19 cellular contexts compared by ENCODE assay signal in the genomic region with DNA sequence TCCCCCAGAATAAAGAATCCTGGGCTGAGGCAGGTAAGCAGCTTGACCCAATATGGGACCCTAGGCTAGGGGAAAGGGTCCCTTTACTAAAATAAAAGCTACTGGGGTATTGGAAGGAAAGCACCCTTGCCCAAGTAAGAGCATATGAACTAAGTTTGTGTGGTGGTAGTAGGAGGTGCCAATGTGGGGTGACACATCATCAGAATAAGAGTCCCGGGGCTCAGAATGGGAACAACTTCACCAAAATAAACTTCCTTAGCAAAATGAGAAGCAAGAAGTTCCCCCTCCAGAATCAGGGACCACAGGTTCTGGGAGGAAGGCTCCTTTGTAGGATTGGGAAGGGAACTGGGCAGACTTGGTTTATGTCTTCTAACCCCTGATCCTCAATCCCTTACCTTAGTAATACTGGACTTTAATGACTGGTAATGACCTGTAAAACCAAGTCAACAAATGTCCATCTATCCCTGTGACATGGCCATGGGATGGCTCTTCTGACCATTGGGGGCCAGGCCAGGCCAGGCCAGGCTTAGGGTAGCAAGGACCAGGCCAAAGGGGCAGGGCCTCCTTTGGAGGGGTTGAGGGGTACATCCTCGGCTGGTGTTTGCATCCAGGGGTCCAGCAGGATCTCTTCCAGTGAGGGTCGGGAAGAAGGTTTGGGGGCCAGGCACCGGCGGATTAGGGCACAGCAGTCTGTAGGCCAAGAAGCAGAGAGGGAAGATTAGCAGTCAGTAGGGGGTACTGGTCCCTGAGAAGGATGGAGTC. TPM values are rescaled to one million over a fixed set of nuclear protein-coding genes. Genes with fewer than 3 reads are reported as not detected.
DNase-seq lines count a peak whose midpoint lies in the region; ATAC-seq and TF ChIP-seq lines count a peak whose summit lies in the region.
"Had no signal": no experiment of that assay in that cellular context is flagged by ENCODE, and none has a peak within 500 bp of the region (broad histone marks: within the 10 kb centered on the region; RNA-seq: fewer than 3 reads in every experiment).

No MANE protein-coding gene starts in this region.

- H3K4me2 ChIP-seq in GM23248 (ENCODE audit: unreplicated experiment), result no peak overlapping the region

- peaks cover 0 to 14% of the 10 kb centered on the region in 2 donors for H3K27me3 Mint-ChIP-seq in CD8-positive, alpha-beta memory T cell
- no peaks in the 10 kb centered on the region for H3K27me3 Mint-ChIP-seq in activated T-helper 2 cell treated with anti-CD3 and anti-CD28 coated beads, Interferon-gamma antibody, Interleukin-2, Interleukin-4, amounts not matched to agents 10 μg/mL and 5 μg/mL and 100 μg/mL, durations not matched to agents 14 hours and 24 hours and 36 hours (ENCODE audit: low read depth)
- no peaks in the 10 kb centered on the region for H3K27me3 Mint-ChIP-seq in naive B cell
- H3K27me3 Mint-ChIP-seq: progenitor cell of endocrine pancreas had no signal

- H4K20me1 ChIP-seq in GM23248 (ENCODE audit: insufficient read depth), result no peaks in the 10 kb centered on the region

- POLR2A ChIA-PET in CD8-positive, alpha-beta memory T cell (lab: Charles Lee), result no interaction called here
- POLR2A ChIA-PET in HEK293 (lab: Yijun Ruan, JAX), result interaction anchor here (0.7 kb wide), 1 partner anchor 30 kb away, joined by 5 read pairs; no protein-coding TSS in a partner anchor

- no peaks in the 10 kb centered on the region for H3K27me3 ChIP-seq in CD8-positive, alpha-beta memory T cell (ENCODE audit: insufficient read depth, low read length, poor library complexity, severe bottlenecking)
- H3K27me3 ChIP-seq in GM23248 (replicated peaks; ENCODE audit: insufficient read depth), result no peaks in the 10 kb centered on the region
- H3K27me3 ChIP-seq in prostate gland (replicated peaks; ENCODE audit: insufficient read depth), result no peaks in the 10 kb centered on the region
- H3K27me3 ChIP-seq: left lung, spleen had no signal

- peaks cover 27% of the 10 kb centered on the region for H3K79me2 ChIP-seq in GM23248 (ENCODE audit: insufficient read depth)

- 0 out of 2 replicates have a peak, but pooled peaks cover 5% of the 10 kb centered on the region for H3F3A ChIP-seq in GM23248 (ENCODE audit: insufficient read depth)

- no peak overlapping the region for H2AFZ ChIP-seq in GM23248

- H3K27ac ChIP-seq in CD8-positive, alpha-beta memory T cell (ENCODE audit: low read depth, low read length), result no peak overlapping the region
- H3K27ac ChIP-seq in HEK293 (ENCODE audit: extremely low read depth, low read depth, low read length), result no peak overlapping the region
- H3K27ac ChIP-seq in GM23248, result no peak overlapping the region
- no peak overlapping the region for H3K27ac ChIP-seq in prostate gland
- H3K27ac ChIP-seq: BLaER1 treated with 17β-estradiol and CSF1 and Interleukin-3, amounts not matched to agents 10 nM and 100 nM; breast epithelium; left lung had no signal

- H3K36me3 ChIP-seq in CD8-positive, alpha-beta memory T cell (ENCODE audit: insufficient read depth, low read length), result peaks cover 33% of the 10 kb centered on the region
- H3K36me3 ChIP-seq in HEK293 (ENCODE audit: control insufficient read depth in 2 of 2, insufficient read depth in 1 of 2, low read length in 2 of 2) (peaks cover 0 to 43% of the 10 kb centered on the region in 2 experiments; a peak in 2 of 3 replicates), GM23248 (ENCODE audit: low read depth) (no peaks in the 10 kb centered on the region), prostate gland (no peaks in the 10 kb centered on the region)
- H3K36me3 ChIP-seq: breast epithelium had no signal

- H3K9me2 ChIP-seq in GM23248 (ENCODE audit: insufficient read depth), result no peaks in the 10 kb centered on the region

- WGBS in GM23248 (ENCODE audit: low coverage in 1 of 2, low lambda C conversion rate in 2 of 2, missing lambda C conversion rate in 2 of 2), 2 experiments, result 73 to 100% methylated on average over 3 to 5 of the region's 5 CpGs
- WGBS in prostate gland, result 93% methylated on average over 5 of the region's 5 CpGs

- intact Hi-C loops in activated T-helper 2 cell treated with anti-CD3 and anti-CD28 coated beads, Interferon-gamma antibody, Interleukin-2, Interleukin-4, amounts not matched to agents 10 μg/mL and 5 μg/mL and 100 μg/mL, durations not matched to agents 14 hours and 24 hours and 36 hours (cut with micrococcal nuclease), result loop anchor here (10.0 kb wide), 1 partner anchor 269 kb away; no protein-coding TSS in a partner anchor
- intact Hi-C loops in prostate gland (cut with DNase I), result loop anchor here (10.0 kb wide), 1 partner anchor 131 kb away; a partner anchor contains a TSS

- DNase-seq in CD8-positive, alpha-beta memory T cell, result no peak
- DNase-seq in activated T-helper 2 cell treated with anti-CD3 and anti-CD28 coated beads, Interferon-gamma antibody, Interleukin-2, Interleukin-4, amounts not matched to agents 10 μg/mL and 5 μg/mL and 100 μg/mL, durations not matched to agents 14 hours and 24 hours and 36 hours (ENCODE audit: low spot score), result no peak
- no peak for DNase-seq in naive B cell
- DNase-seq in SHP77 treated with DMSO at 0.1 percent for 48 hours (lab: John Stamatoyannopoulos, UW), result no peak
- DNase-seq in GM23248, result no peak
- no peak for DNase-seq in prostate gland (ENCODE audit: low spot score)
- DNase-seq: activated gamma-delta T cell; effector CD4-positive, alpha-beta T cell; hypothalamus; left lung; NCI-H2029 treated with DMSO at 0.1 percent for 48 hours; NCI-H82; RPMI8226; spleen; substantia nigra had no signal

- H3K4me3 Mint-ChIP-seq in CD8-positive, alpha-beta memory T cell, result peak overlapping the region; percentile 23 to 97 (median 65)
- H3K4me3 Mint-ChIP-seq in activated T-helper 2 cell treated with anti-CD3 and anti-CD28 coated beads, Interferon-gamma antibody, Interleukin-2, Interleukin-4, amounts not matched to agents 10 μg/mL and 5 μg/mL and 100 μg/mL, durations not matched to agents 14 hours and 24 hours and 36 hours (ENCODE audit: low read depth), result peak overlapping the region; percentile 91
- peak overlapping the region in 6 of 8 donors; percentile 29 to 93 (median 47) for H3K4me3 Mint-ChIP-seq in naive B cell

- in situ Hi-C loops in GM23248 (cut with MboI), result loop anchor here (25.0 kb wide), 1 partner anchor 251 kb away; no protein-coding TSS in a partner anchor

- H3K9me3 Mint-ChIP-seq in CD8-positive, alpha-beta memory T cell, result peaks cover 0 to 3% (median 0%) of the 10 kb centered on the region in 5 donors
- no peaks in the 10 kb centered on the region for H3K9me3 Mint-ChIP-seq in activated T-helper 2 cell treated with anti-CD3 and anti-CD28 coated beads, Interferon-gamma antibody, Interleukin-2, Interleukin-4, amounts not matched to agents 10 μg/mL and 5 μg/mL and 100 μg/mL, durations not matched to agents 14 hours and 24 hours and 36 hours
- peaks cover 0 to 7% (median 0%) of the 10 kb centered on the region in 7 donors for H3K9me3 Mint-ChIP-seq in naive B cell

- peaks cover 55% of the 10 kb centered on the region for H3K4me1 ChIP-seq in CD8-positive, alpha-beta memory T cell (ENCODE audit: insufficient read depth, low read length)
- H3K4me1 ChIP-seq in HEK293 (ENCODE audit: control insufficient read depth, insufficient read depth, low read length) (no peaks in the 10 kb centered on the region), GM23248 (ENCODE audit: insufficient read depth) (no peaks in the 10 kb centered on the region), prostate gland (replicated peaks) (no peaks in the 10 kb centered on the region)
- H3K4me1 ChIP-seq: breast epithelium had no signal

- CTCF ChIA-PET in CD8-positive, alpha-beta memory T cell (lab: Charles Lee), result interaction anchor here (3.0 to 3.1 kb wide), 2 partner anchors 22 to 23 kb away, joined by 9 to 10 read pairs; no protein-coding TSS in a partner anchor
- CTCF ChIA-PET in HEK293 (lab: Yijun Ruan, JAX), result no interaction called here

- no peak overlapping the region for H3K9ac ChIP-seq in GM23248

- H3K4me3 ChIP-seq in CD8-positive, alpha-beta memory T cell (ENCODE audit: low read length), result no peak overlapping the region
- H3K4me3 ChIP-seq in HEK293 (ENCODE audit: low read depth, low read length) (no peak overlapping the region), GM23248 (no peak overlapping the region), prostate gland (no peak overlapping the region)
- H3K4me3 ChIP-seq: BLaER1 treated with 17β-estradiol and CSF1 and Interleukin-3, amounts not matched to agents 10 nM and 100 nM; breast epithelium; left lung had no signal

- peaks cover 14 to 69% (median 16%) of the 10 kb centered on the region in 3 donors for H3K36me3 Mint-ChIP-seq in CD8-positive, alpha-beta memory T cell
- peaks cover 79% of the 10 kb centered on the region for H3K36me3 Mint-ChIP-seq in activated T-helper 2 cell treated with anti-CD3 and anti-CD28 coated beads, Interferon-gamma antibody, Interleukin-2, Interleukin-4, amounts not matched to agents 10 μg/mL and 5 μg/mL and 100 μg/mL, durations not matched to agents 14 hours and 24 hours and 36 hours (ENCODE audit: low read depth)
- peaks cover 11 to 17% of the 10 kb centered on the region in 2 donors for H3K36me3 Mint-ChIP-seq in naive B cell

- ATAC-seq in naive B cell (ENCODE audit: low read depth in 2 of 2), result no peak
- ATAC-seq: left lung had no signal

- TF ChIP-seq CTCF in HEK293 (tag by site-specific recombination; IDR thresholded peaks at IDR 0.05) (no peak), prostate gland (IDR thresholded peaks at IDR 0.05) (no peak)

- no peak for TF ChIP-seq POLR2A in prostate gland (IDR thresholded peaks at IDR 0.05)

- H3K4me1 Mint-ChIP-seq in CD8-positive, alpha-beta memory T cell, result peaks cover 54 to 68% (median 67%) of the 10 kb centered on the region in 3 donors
- peaks cover 30% of the 10 kb centered on the region for H3K4me1 Mint-ChIP-seq in activated T-helper 2 cell treated with anti-CD3 and anti-CD28 coated beads, Interferon-gamma antibody, Interleukin-2, Interleukin-4, amounts not matched to agents 10 μg/mL and 5 μg/mL and 100 μg/mL, durations not matched to agents 14 hours and 24 hours and 36 hours (ENCODE audit: low read depth)
- H3K4me1 Mint-ChIP-seq in naive B cell, result peaks cover 42 to 67% (median 44%) of the 10 kb centered on the region in 3 donors

- no peaks in the 10 kb centered on the region for H3K9me3 ChIP-seq in CD8-positive, alpha-beta memory T cell (ENCODE audit: low read length)
- H3K9me3 ChIP-seq in HEK293 (ENCODE audit: control insufficient read depth, insufficient read depth, low read depth, low read length) (no peaks in the 10 kb centered on the region), GM23248 (ENCODE audit: low read depth) (no peaks in the 10 kb centered on the region), prostate gland (no peaks in the 10 kb centered on the region)
- H3K9me3 ChIP-seq: breast epithelium, left lung, spleen had no signal

- peak overlapping the region in 7 of 8 donors; percentile 6 to 92 (median 25) for H3K27ac Mint-ChIP-seq in CD8-positive, alpha-beta memory T cell
- peak overlapping the region; percentile 63 for H3K27ac Mint-ChIP-seq in activated T-helper 2 cell treated with anti-CD3 and anti-CD28 coated beads, Interferon-gamma antibody, Interleukin-2, Interleukin-4, amounts not matched to agents 10 μg/mL and 5 μg/mL and 100 μg/mL, durations not matched to agents 14 hours and 24 hours and 36 hours
- H3K27ac Mint-ChIP-seq in naive B cell, result peak overlapping the region; percentile 23 to 96 (median 70)

RNA-seq across cellular contexts. Expression of a gene that starts 2.3 kb away (rescaled TPM):
- total RNA-seq in CD8-positive, alpha-beta memory T cell, result 10 to 100 TPM; 27.1 to 27.2 TPM
- 13.2 TPM for polyA plus RNA-seq in CD8-positive, alpha-beta memory T cell
- total RNA-seq in activated T-helper 2 cell treated with anti-CD3 and anti-CD28 coated beads, Interferon-gamma antibody, Interleukin-2, Interleukin-4, amounts not matched to agents 10 μg/mL and 5 μg/mL and 100 μg/mL, durations not matched to agents 14 hours and 24 hours and 36 hours, result 18.3 and 21.9 TPM in 2 replicates
- polyA plus RNA-seq in naive B cell (ENCODE audit: low read depth in 6 of 6) (10 to 100 TPM in 3 of 6 donors, 1 to 10 TPM in 3; 8.5 to 11.6 (median 10.0) TPM), GM23248 (2016; fragmentation: Nextera tagmentation; extraction: Ambion mirVana) (54.6 and 55.5 TPM in 2 replicates)
- 23.6 and 29.1 TPM in 2 replicates for total RNA-seq in GM23248 (2014; rRNA removed; shearing (Covaris generic))
- total RNA-seq in prostate gland, result 10 to 100 TPM; 29.7 to 39.0 TPM

RNA-seq across cellular contexts. Expression of a gene that starts 5.0 kb away (rescaled TPM):
- total RNA-seq in CD8-positive, alpha-beta memory T cell, result 100 to 1,000 TPM; 269 to 273 TPM
- 212 TPM for polyA plus RNA-seq in CD8-positive, alpha-beta memory T cell
- 313 and 315 TPM in 2 replicates for total RNA-seq in activated T-helper 2 cell treated with anti-CD3 and anti-CD28 coated beads, Interferon-gamma antibody, Interleukin-2, Interleukin-4, amounts not matched to agents 10 μg/mL and 5 μg/mL and 100 μg/mL, durations not matched to agents 14 hours and 24 hours and 36 hours
- polyA plus RNA-seq in naive B cell (ENCODE audit: low read depth in 6 of 6), result 100 to 1,000 TPM; 202 to 489 (median 254) TPM
- 4.6 and 5.6 TPM in 2 replicates for total RNA-seq in GM23248 (2014; rRNA removed; shearing (Covaris generic))
- 4.4 and 4.5 TPM in 2 replicates for polyA plus RNA-seq in GM23248 (2016; fragmentation: Nextera tagmentation; extraction: Ambion mirVana)
- 10 to 100 TPM; 12.1 to 23.5 TPM for total RNA-seq in prostate gland

RNA-seq across cellular contexts. Expression of a gene that starts 16.1 kb away (rescaled TPM):
- 100 to 1,000 TPM; 101 to 106 TPM for total RNA-seq in CD8-positive, alpha-beta memory T cell
- polyA plus RNA-seq in CD8-positive, alpha-beta memory T cell, result 83.5 TPM
- total RNA-seq in activated T-helper 2 cell treated with anti-CD3 and anti-CD28 coated beads, Interferon-gamma antibody, Interleukin-2, Interleukin-4, amounts not matched to agents 10 μg/mL and 5 μg/mL and 100 μg/mL, durations not matched to agents 14 hours and 24 hours and 36 hours, result 97.3 and 103 TPM in 2 replicates
- polyA plus RNA-seq in naive B cell (ENCODE audit: low read depth in 6 of 6) (100 to 1,000 TPM in 1 of 6 donors, 10 to 100 TPM in 5; 56.8 to 101 (median 83.6) TPM), GM23248 (2016; fragmentation: Nextera tagmentation; extraction: Ambion mirVana) (45.4 and 49.7 TPM in 2 replicates)
- 18.1 and 30.3 TPM in 2 replicates for total RNA-seq in GM23248 (2014; rRNA removed; shearing (Covaris generic))
- 10 to 100 TPM; 37.1 to 76.6 TPM for total RNA-seq in prostate gland

RNA-seq across cellular contexts. Expression of a gene that starts 16.2 kb away (rescaled TPM):
- total RNA-seq in CD8-positive, alpha-beta memory T cell, result 10 to 100 TPM; 87.5 to 93.6 TPM
- 68.5 TPM for polyA plus RNA-seq in CD8-positive, alpha-beta memory T cell
- total RNA-seq in activated T-helper 2 cell treated with anti-CD3 and anti-CD28 coated beads, Interferon-gamma antibody, Interleukin-2, Interleukin-4, amounts not matched to agents 10 μg/mL and 5 μg/mL and 100 μg/mL, durations not matched to agents 14 hours and 24 hours and 36 hours, result 66.2 and 71.6 TPM in 2 replicates
- polyA plus RNA-seq in naive B cell (ENCODE audit: low read depth in 6 of 6) (10 to 100 TPM; 77.1 to 97.2 (median 86.4) TPM), GM23248 (2016; fragmentation: Nextera tagmentation; extraction: Ambion mirVana) (44.7 and 48.4 TPM in 2 replicates)
- 17.8 and 26.7 TPM in 2 replicates for total RNA-seq in GM23248 (2014; rRNA removed; shearing (Covaris generic))
- 10 to 100 TPM; 58.2 to 85.8 TPM for total RNA-seq in prostate gland

RNA-seq across cellular contexts. Expression of a gene that starts 43.6 kb away (rescaled TPM):
- 10 to 100 TPM; 67.3 to 69.1 TPM for total RNA-seq in CD8-positive, alpha-beta memory T cell
- polyA plus RNA-seq in CD8-positive, alpha-beta memory T cell, result 47.5 TPM
- total RNA-seq in activated T-helper 2 cell treated with anti-CD3 and anti-CD28 coated beads, Interferon-gamma antibody, Interleukin-2, Interleukin-4, amounts not matched to agents 10 μg/mL and 5 μg/mL and 100 μg/mL, durations not matched to agents 14 hours and 24 hours and 36 hours, result 73.9 and 77.9 TPM in 2 replicates
- polyA plus RNA-seq in naive B cell (ENCODE audit: low read depth in 6 of 6) (10 to 100 TPM; 27.6 to 53.2 (median 39.1) TPM), GM23248 (2016; fragmentation: Nextera tagmentation; extraction: Ambion mirVana) (27.0 and 30.9 TPM in 2 replicates)
- 43.4 and 44.9 TPM in 2 replicates for total RNA-seq in GM23248 (2014; rRNA removed; shearing (Covaris generic))
- 10 to 100 TPM; 44.1 to 84.2 TPM for total RNA-seq in prostate gland

Comparison
In these comparisons a context has a peak if more than half of its experiments do, and no peak if none do; other contexts are left out.
1. RNA of a gene that starts 5.0 kb away (total RNA-seq): 313 to 315 TPM in activated T-helper 2 cell treated with anti-CD3 and anti-CD28 coated beads, Interferon-gamma antibody, Interleukin-2, Interleukin-4, amounts not matched to agents 10 μg/mL and 5 μg/mL and 100 μg/mL, durations not matched to agents 14 hours and 24 hours and 36 hours and 269 to 273 TPM in CD8-positive, alpha-beta memory T cell; 12.1 to 23.5 TPM in prostate gland and 4.6 to 5.6 TPM in GM23248; every median in the first group is over 10 times any median in the second.
2. Peak in every context shown above with its lines, with median percentiles within 50 percentile points of each other: H3K27ac Mint-ChIP-seq and H3K4me3 Mint-ChIP-seq.